ENCODE assay signal across 9 cellular contexts in the genomic region with DNA sequence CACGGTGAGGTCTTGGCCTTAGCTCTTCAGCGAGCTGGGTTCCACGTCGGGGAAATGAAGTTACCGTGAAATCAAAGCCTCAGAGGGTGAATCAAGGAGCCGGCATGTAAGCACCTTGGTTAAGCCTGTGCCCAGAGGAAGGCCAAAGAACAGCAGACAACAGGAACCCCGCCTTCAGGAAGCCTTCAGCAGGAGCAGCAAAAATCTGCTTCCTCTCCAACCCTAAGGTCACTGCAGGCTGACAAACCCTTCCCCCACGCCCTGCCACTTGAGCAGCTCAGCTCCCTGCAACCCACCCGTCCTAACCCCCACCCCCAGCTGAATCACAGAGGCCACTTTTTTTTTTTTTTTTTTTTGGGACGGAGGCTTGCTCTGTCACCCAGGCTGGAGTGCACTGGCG.
DNase-seq lines count a peak whose midpoint lies in the region; ATAC-seq and TF ChIP-seq lines count a peak whose summit lies in the region.
"Had no signal": no experiment of that assay in that cellular context is flagged by ENCODE, and none has a peak within 500 bp of the region (broad histone marks: within the 10 kb centered on the region; RNA-seq: fewer than 3 reads in every experiment).

No MANE protein-coding gene starts in this region.

- TF ChIP-seq EP300 in gastroesophageal sphincter (IDR thresholded peaks at IDR 0.05), result no peak

- no peaks in the 10 kb centered on the region for H3K27me3 ChIP-seq in gastroesophageal sphincter
- H3K27me3 ChIP-seq in gastrocnemius medialis, result no peaks in the 10 kb centered on the region

- no peaks in the 10 kb centered on the region for H3K4me1 ChIP-seq in gastroesophageal sphincter
- no peaks in the 10 kb centered on the region for H3K4me1 ChIP-seq in gastrocnemius medialis

- H3K27ac ChIP-seq in gastroesophageal sphincter (peak overlapping the region in 2 of 4 donors; percentile 8 to 27), gastrocnemius medialis (peak overlapping the region in 3 of 4 donors; percentile 48 to 68 (median 53))

- no peaks in the 10 kb centered on the region for H3K9me3 ChIP-seq in gastroesophageal sphincter
- H3K9me3 ChIP-seq in gastrocnemius medialis, result no peaks in the 10 kb centered on the region

- H3K36me3 ChIP-seq in gastroesophageal sphincter (no peaks in the 10 kb centered on the region), gastrocnemius medialis (no peaks in the 10 kb centered on the region)

- H3K4me3 ChIP-seq in gastroesophageal sphincter (no peak overlapping the region), gastrocnemius medialis (no peak overlapping the region)

- intact Hi-C loops in gastrocnemius medialis (cut with DNase I; ENCODE audit: low total_unique reads), result no loop called here

- TF ChIP-seq CTCF in GM13976 (IDR thresholded peaks at IDR 0.05; ENCODE audit: borderline replicate concordance, control extremely low read depth, extremely low read depth, insufficient read depth, missing control alignments), result no peak
- no peak for TF ChIP-seq CTCF in gastroesophageal sphincter (IDR thresholded peaks at IDR 0.05)
- no peak for TF ChIP-seq CTCF in gastrocnemius medialis (IDR thresholded peaks at IDR 0.05 in 4 of 5, conservative IDR thresholded peaks at IDR 0.05 in 1 of 5)
- no peak for TF ChIP-seq CTCF in GM20000 (IDR thresholded peaks at IDR 0.05; ENCODE audit: extremely low read depth, missing control alignments)

- WGBS in gastroesophageal sphincter (ENCODE audit: low coverage in 1 of 2), 2 donors, result 55 to 59% methylated on average over 6 of the region's 11 CpGs

- TF ChIP-seq POLR2A in gastroesophageal sphincter (IDR thresholded peaks at IDR 0.05), result no peak
- TF ChIP-seq POLR2A in gastrocnemius medialis (IDR thresholded peaks at IDR 0.05), result no peak

- in situ Hi-C loops in GM13976 (cut with MboI; ENCODE audit: low sequenced_read_pairs, unreplicated experiment), result no loop called here
- in situ Hi-C loops in gastrocnemius medialis (cut with MboI; ENCODE audit: low sequenced_read_pairs in 4 of 4), result no loop called here

- ATAC-seq in gastroesophageal sphincter (peak; percentile 65), gastrocnemius medialis (peak; percentile 41 to 52), GM21717 (IDR thresholded peaks at IDR 0.05; ENCODE audit: unreplicated experiment) (no peak), HG03159 (IDR thresholded peaks at IDR 0.05; ENCODE audit: unreplicated experiment) (no peak)

- DNase-seq in GM13976 (ENCODE audit: low spot score) (peak; percentile 37), gastrocnemius medialis (peak in 1 of 2 donors; percentile 17), GM20000 (ENCODE audit: low spot score) (no peak), NCI-H446 treated with DMSO at 0.1 percent for 48 hours (lab: John Stamatoyannopoulos, UW) (no peak)
- DNase-seq in activated CD4-positive, alpha-beta T cell treated with anti-CD3 and anti-CD28 coated beads for 48 hours, result peak; percentile 45
- DNase-seq: NCI-H82 had no signal

Comparison
In these comparisons a context has a peak if more than half of its experiments do, and no peak if none do; other contexts are left out.
1. DNase-seq: peak in GM13976 (single experiment) and activated CD4-positive, alpha-beta T cell treated with anti-CD3 and anti-CD28 coated beads for 48 hours (single experiment); none in GM20000 (single experiment) and NCI-H446 treated with DMSO at 0.1 percent for 48 hours (single experiment).
2. ATAC-seq: peak in gastroesophageal sphincter (single experiment) and gastrocnemius medialis (2 of 2); none in GM21717 (single experiment) and HG03159 (single experiment).